In genomic region chr7:2611401-2611800, GRCh38 we compare ENCODE assay signal across 1 cellular context.
TF ChIP-seq lines count a peak whose summit lies in the region.

No MANE protein-coding gene starts in this region.

TF ChIP-seq in IMR-90, 13 proteins besides CTCF, POLR2A, EP300 and RAD21 (continued from another document):
- no peak for TF ChIP-seq ELK1 (IDR thresholded peaks at IDR 0.05; ENCODE audit: borderline replicate concordance, low read depth, low read length)
- no peak for TF ChIP-seq BHLHE40 (IDR thresholded peaks at IDR 0.05; ENCODE audit: low read depth, low read length)
- no peak for TF ChIP-seq USF2 (IDR thresholded peaks at IDR 0.05; ENCODE audit: low read depth, low read length)
- no peak for TF ChIP-seq MXI1 (IDR thresholded peaks at IDR 0.05; ENCODE audit: borderline replicate concordance, low read depth, low read length)
- TF ChIP-seq SMC3 (IDR thresholded peaks at IDR 0.05; ENCODE audit: low read depth, low read length), result no peak
- TF ChIP-seq FOS (IDR thresholded peaks at IDR 0.05; ENCODE audit: low read depth, low read length), result no peak
- no peak for TF ChIP-seq MAFK (IDR thresholded peaks at IDR 0.05; ENCODE audit: low read depth, low read length)
- TF ChIP-seq CEBPB (IDR thresholded peaks at IDR 0.05; ENCODE audit: low read depth, low read length), result no peak
- TF ChIP-seq MAZ (IDR thresholded peaks at IDR 0.05; ENCODE audit: borderline replicate concordance, low read depth, low read length), result no peak
- no peak for TF ChIP-seq RFX5 (IDR thresholded peaks at IDR 0.05; ENCODE audit: low read depth, low read length)
TF ChIP-seq in IMR-90: peak in this region for 0.
